2 cellular contexts compared by ENCODE assay signal in genomic region chr3:118688396-118688884, GRCh38.
A peak's percentile ranks its signal among the peaks of the same experiment; 100 is the strongest.
TF ChIP-seq lines count a peak whose summit lies in the region.

No MANE protein-coding gene starts in this region.

TF ChIP-seq in HCT116, 20 proteins besides CTCF, POLR2A, EP300 and RAD21:
- TF ChIP-seq SP1 (IDR thresholded peaks at IDR 0.05; ENCODE audit: low read depth) (0 out of 2 replicates have a peak, but pooled peaks have one; percentile 14), ZFX (IDR thresholded peaks at IDR 0.05) (no peak), ZNF274 (IDR thresholded peaks at IDR 0.05; ENCODE audit: low read depth, low read length) (no peak), EZH2 (IDR thresholded peaks at IDR 0.05) (no peak), CBX3 (IDR thresholded peaks at IDR 0.05; ENCODE audit: low read depth) (no peak), MAX (IDR thresholded peaks at IDR 0.05) (no peak), YY1 (IDR thresholded peaks at IDR 0.05; ENCODE audit: extremely low read depth, insufficient replicate concordance, low read depth, low read length) (no peak), SIN3A (IDR thresholded peaks at IDR 0.05; ENCODE audit: low read depth) (no peak), POLR2AphosphoS5 (IDR thresholded peaks at IDR 0.05; ENCODE audit: low read depth, low read length) (no peak), EGR1 (IDR thresholded peaks at IDR 0.05; ENCODE audit: low read depth) (no peak), TCF7L2 (IDR thresholded peaks at IDR 0.05; ENCODE audit: borderline replicate concordance, extremely low read depth, insufficient read depth, insufficient read length) (no peak), FOSL1 (IDR thresholded peaks at IDR 0.05; ENCODE audit: low read depth) (peak; percentile 68), ELF1 (IDR thresholded peaks at IDR 0.05; ENCODE audit: borderline replicate concordance, low read depth) (no peak), EZH2phosphoT487 (IDR thresholded peaks at IDR 0.05; ENCODE audit: borderline replicate concordance) (no peak), CEBPB (IDR thresholded peaks at IDR 0.05; ENCODE audit: low read depth) (peak; percentile 78), REST (IDR thresholded peaks at IDR 0.05; ENCODE audit: low read depth) (no peak), JUND (IDR thresholded peaks at IDR 0.05) (peak; percentile 48; the same call in 1 of the 2 replicates), SRF (IDR thresholded peaks at IDR 0.05; ENCODE audit: low read depth) (no peak), ATF3 (IDR thresholded peaks at IDR 0.05) (no peak)
- TF ChIP-seq, protein P1, sequence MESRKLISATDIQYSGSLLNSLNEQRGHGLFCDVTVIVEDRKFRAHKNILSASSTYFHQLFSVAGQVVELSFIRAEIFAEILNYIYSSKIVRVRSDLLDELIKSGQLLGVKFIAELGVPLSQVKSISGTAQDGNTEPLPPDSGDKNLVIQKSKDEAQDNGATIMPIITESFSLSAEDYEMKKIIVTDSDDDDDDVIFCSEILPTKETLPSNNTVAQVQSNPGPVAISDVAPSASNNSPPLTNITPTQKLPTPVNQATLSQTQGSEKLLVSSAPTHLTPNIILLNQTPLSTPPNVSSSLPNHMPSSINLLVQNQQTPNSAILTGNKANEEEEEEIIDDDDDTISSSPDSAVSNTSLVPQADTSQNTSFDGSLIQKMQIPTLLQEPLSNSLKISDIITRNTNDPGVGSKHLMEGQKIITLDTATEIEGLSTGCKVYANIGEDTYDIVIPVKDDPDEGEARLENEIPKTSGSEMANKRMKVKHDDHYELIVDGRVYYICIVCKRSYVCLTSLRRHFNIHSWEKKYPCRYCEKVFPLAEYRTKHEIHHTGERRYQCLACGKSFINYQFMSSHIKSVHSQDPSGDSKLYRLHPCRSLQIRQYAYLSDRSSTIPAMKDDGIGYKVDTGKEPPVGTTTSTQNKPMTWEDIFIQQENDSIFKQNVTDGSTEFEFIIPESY (IDR thresholded peaks at IDR 0.05; ENCODE audit: extremely low read depth, insufficient replicate concordance, low read length): no peak

TF ChIP-seq in Ishikawa, 13 proteins besides CTCF, POLR2A, EP300 and RAD21:
- TF ChIP-seq, protein P2, sequence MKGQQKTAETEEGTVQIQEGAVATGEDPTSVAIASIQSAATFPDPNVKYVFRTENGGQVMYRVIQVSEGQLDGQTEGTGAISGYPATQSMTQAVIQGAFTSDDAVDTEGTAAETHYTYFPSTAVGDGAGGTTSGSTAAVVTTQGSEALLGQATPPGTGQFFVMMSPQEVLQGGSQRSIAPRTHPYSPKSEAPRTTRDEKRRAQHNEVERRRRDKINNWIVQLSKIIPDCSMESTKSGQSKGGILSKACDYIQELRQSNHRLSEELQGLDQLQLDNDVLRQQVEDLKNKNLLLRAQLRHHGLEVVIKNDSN (IDR thresholded peaks at IDR 0.05): peak; percentile 77
- TF ChIP-seq TEAD4 (IDR thresholded peaks at IDR 0.05): no peak
